25 cellular contexts compared by ENCODE assay signal in the genomic region with DNA sequence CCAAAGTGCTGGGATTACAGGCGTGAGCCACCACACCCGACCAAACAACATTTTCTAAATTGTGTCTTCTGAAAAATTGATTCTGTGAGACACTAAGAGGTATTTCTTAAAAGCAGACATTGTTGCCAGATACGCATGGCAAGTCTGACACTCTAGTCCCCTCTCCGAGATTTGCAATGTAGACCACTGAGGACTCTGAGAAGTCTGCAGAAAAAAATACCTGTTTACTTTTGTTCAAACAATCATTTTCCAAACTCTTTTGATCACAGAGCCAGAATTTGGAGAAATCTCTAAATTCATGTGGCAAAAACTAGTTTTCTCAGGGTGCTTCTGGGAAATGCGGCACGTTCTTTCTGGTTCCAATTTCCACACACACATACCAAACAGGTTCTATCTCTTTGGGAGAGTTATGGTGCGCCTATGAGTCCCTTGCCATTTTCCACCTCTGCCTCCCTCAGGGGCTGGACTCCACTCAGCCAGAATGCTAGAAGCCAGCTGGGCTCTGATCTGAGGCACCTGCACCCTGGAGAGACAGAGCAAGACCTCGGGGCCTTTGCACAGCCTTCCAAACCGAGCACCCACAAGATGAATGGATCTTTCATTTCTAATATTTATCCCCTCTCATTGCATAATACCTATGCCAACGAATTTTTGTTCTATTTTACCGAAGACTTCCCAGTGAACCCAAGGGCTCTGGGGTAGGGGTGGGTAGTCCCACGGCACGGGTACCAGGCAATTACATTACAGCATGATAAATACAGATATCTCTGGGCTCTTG.
"Had no signal": no experiment of that assay in that cellular context is flagged by ENCODE, and none has a peak within 500 bp of the region (broad histone marks: within the 10 kb centered on the region; RNA-seq: fewer than 3 reads in every experiment).

No MANE protein-coding gene starts in this region.

- H3K36me3 Mint-ChIP-seq: immature natural killer cell; mesothelial cell of epicardium; naive B cell; natural killer cell; stimulated activated effector memory CD8-positive, alpha-beta T cell treated with anti-CD3 and anti-CD28 coated beads, Interleukin-12 subunit alpha, Interleukin-12 subunit beta, amount 100 ng/mL, for 72 hours had no signal

- H3K4me1 ChIP-seq: left lung, pancreas, prostate gland, suprapubic skin, tibial artery, upper lobe of right lung had no signal

- DNase-seq: immature natural killer cell; kidney; left lung; naive B cell; natural killer cell; nephron progenitor cell; nucleus accumbens; right cardiac atrium; stimulated activated CD4-positive, alpha-beta T cell treated with anti-CD3 and anti-CD28 coated beads, Interleukin-12 subunit alpha, Interleukin-12 subunit beta, amount 100 ng/mL, for 4 hours; stimulated activated CD4-positive, alpha-beta T cell treated with anti-CD3 and anti-CD28 coated beads, Interleukin-15, amount 100 ng/mL, for 24 hours; stimulated activated CD4-positive, alpha-beta T cell treated with anti-CD3 and anti-CD28 coated beads, Interleukin-2, amount 100 ng/mL, for 24 hours; stimulated activated CD4-positive, alpha-beta T cell treated with anti-CD3 and anti-CD28 coated beads, Interleukin-4, amount 100 ng/mL, for 24 hours; stimulated activated naive CD4-positive, alpha-beta T cell; tibial artery; trophoblast cell; upper lobe of right lung had no signal

- H3K27me3 Mint-ChIP-seq: stimulated activated naive CD8-positive, alpha-beta T cell treated with anti-CD3 and anti-CD28 coated beads, Interleukin-15, Interleukin-2, amounts not matched to agents 100 ng/mL and 50 ng/mL, for 24 hours had no signal

- H3K4me3 Mint-ChIP-seq: immature natural killer cell; mesothelial cell of epicardium; naive B cell; natural killer cell; nephron progenitor cell; stimulated activated effector memory CD8-positive, alpha-beta T cell treated with anti-CD3 and anti-CD28 coated beads, Interleukin-12 subunit alpha, Interleukin-12 subunit beta, amount 100 ng/mL, for 72 hours; stimulated activated naive CD8-positive, alpha-beta T cell treated with anti-CD3 and anti-CD28 coated beads, Interleukin-15, Interleukin-2, amounts not matched to agents 100 ng/mL and 50 ng/mL, for 24 hours had no signal

- H3K9me3 ChIP-seq: left lung, pancreas, prostate gland, suprapubic skin, thoracic aorta, tibial artery, upper lobe of right lung had no signal

- H3K4me3 ChIP-seq: left lung, lung, pancreas, prostate gland, skin epidermis, suprapubic skin, thoracic aorta, tibial artery, upper lobe of right lung had no signal

- H3K27ac ChIP-seq: left lung, pancreas, prostate gland, skin epidermis, suprapubic skin, thoracic aorta, tibial artery, upper lobe of right lung had no signal

- H3K27me3 ChIP-seq: pancreas, suprapubic skin, upper lobe of right lung had no signal

- H3K4me1 Mint-ChIP-seq: immature natural killer cell; mesothelial cell of epicardium; naive B cell; natural killer cell; stimulated activated effector memory CD8-positive, alpha-beta T cell treated with anti-CD3 and anti-CD28 coated beads, Interleukin-12 subunit alpha, Interleukin-12 subunit beta, amount 100 ng/mL, for 72 hours had no signal

- H3K27ac Mint-ChIP-seq: immature natural killer cell; mesothelial cell of epicardium; natural killer cell; stimulated activated effector memory CD8-positive, alpha-beta T cell treated with anti-CD3 and anti-CD28 coated beads, Interleukin-12 subunit alpha, Interleukin-12 subunit beta, amount 100 ng/mL, for 72 hours; stimulated activated naive CD8-positive, alpha-beta T cell treated with anti-CD3 and anti-CD28 coated beads, Interleukin-15, Interleukin-2, amounts not matched to agents 100 ng/mL and 50 ng/mL, for 24 hours had no signal

- H3K36me3 ChIP-seq: left lung, pancreas, prostate gland, suprapubic skin, thoracic aorta, tibial artery, upper lobe of right lung had no signal

- H3K9me3 Mint-ChIP-seq: mesothelial cell of epicardium; natural killer cell; nephron progenitor cell; stimulated activated naive CD8-positive, alpha-beta T cell treated with anti-CD3 and anti-CD28 coated beads, Interleukin-15, Interleukin-2, amounts not matched to agents 100 ng/mL and 50 ng/mL, for 24 hours had no signal
